ENCODE assay signal across 8 cellular contexts in genomic region chr6:131950767-131951575, GRCh38. TPM values are rescaled to one million over a fixed set of nuclear protein-coding genes. Genes with fewer than 3 reads are reported as not detected.
DNase-seq lines count a peak whose midpoint lies in the region; ATAC-seq, FAIRE-seq and TF ChIP-seq lines count a peak whose summit lies in the region.
"Had no signal": no experiment of that assay in that cellular context is flagged by ENCODE, and none has a peak within 500 bp of the region (broad histone marks: within the 10 kb centered on the region; RNA-seq: fewer than 3 reads in every experiment).

Gene CCN2 (minus strand): TSS chr6:131951372. CDS start chr6:131951172, 200 bp downstream.

- peak within 1 kb of the TSS; percentile 88 for H3K9ac ChIP-seq in adipocyte (ENCODE audit: low read length)
- peak within 1 kb of the TSS; percentile 78 for H3K9ac ChIP-seq in neural progenitor cell

- H3F3A ChIP-seq in neural progenitor cell (ENCODE audit: low read depth): peaks cover 18% of the 10 kb centered on the region

- ATAC-seq in HG03139 (IDR thresholded peaks at IDR 0.05; ENCODE audit: unreplicated experiment): no peak

- peaks cover 40% of the 10 kb centered on the region for H3K4me1 ChIP-seq in adipocyte (ENCODE audit: control insufficient read depth, insufficient read depth, low read length)
- H3K4me1 ChIP-seq in neural progenitor cell: peaks cover 39% of the 10 kb centered on the region

- H3K4me3 ChIP-seq in GM06990 (replicated peaks; ENCODE audit: low read depth, low read length) (peak within 1 kb of the TSS; percentile 31; the same call in 1 of the 2 replicates), adipocyte (ENCODE audit: low read length) (peak within 1 kb of the TSS; percentile 87), neural progenitor cell (peak within 1 kb of the TSS; percentile 87)

- H3K27ac Mint-ChIP-seq in neural progenitor cell: peak within 1 kb of the TSS; percentile 95

- H3K27me3 Mint-ChIP-seq in neural progenitor cell (ENCODE audit: insufficient read depth, low read depth): peaks cover 3% of the 10 kb centered on the region

- peak; percentile 96 for FAIRE-seq in HTR-8/SVneo (lab: Jason Lieb, UNC)
- FAIRE-seq: colon had no signal

- H3K9me3 Mint-ChIP-seq in neural progenitor cell: no peaks in the 10 kb centered on the region

- H3K27ac ChIP-seq in neural progenitor cell: peak within 1 kb of the TSS; percentile 98

- H3K4me2 ChIP-seq in neural progenitor cell: peak within 1 kb of the TSS; percentile 92

- peaks cover 4% of the 10 kb centered on the region for H3K27me3 ChIP-seq in GM06990 (replicated peaks; ENCODE audit: control insufficient read depth, insufficient read depth, low read length)
- no peaks in the 10 kb centered on the region for H3K27me3 ChIP-seq in adipocyte (replicated peaks; ENCODE audit: control insufficient read depth, insufficient read depth, low read length)
- no peaks in the 10 kb centered on the region for H3K27me3 ChIP-seq in neural progenitor cell

- no peak for TF ChIP-seq CTCF in GM06990 (IDR thresholded peaks at IDR 0.05; ENCODE audit: insufficient read depth, low read length, poor library complexity, severe bottlenecking)
- no peak for TF ChIP-seq CTCF in neural progenitor cell (IDR thresholded peaks at IDR 0.05)

- DNase-seq in GM06990 (ENCODE audit: extremely low read depth, insufficient read length): peak; percentile 9
- peak; percentile 95 for DNase-seq in HTR-8/SVneo (ENCODE audit: insufficient read length, low spot score)
- DNase-seq in adipocyte (ENCODE audit: low read depth): peak; percentile 94
- peak; percentile 99 for DNase-seq in glomerular visceral epithelial cell (ENCODE audit: extremely low spot score)
- DNase-seq in neural progenitor cell (ENCODE audit: low spot score): peak; percentile 98
- no peak for DNase-seq in NCI-H1930 (lab: John Stamatoyannopoulos, UW)

- H3K9me3 ChIP-seq in adipocyte (ENCODE audit: control insufficient read depth, low read length) (no peaks in the 10 kb centered on the region), neural progenitor cell (ENCODE audit: low read depth) (no peaks in the 10 kb centered on the region)

- H3K36me3 Mint-ChIP-seq in neural progenitor cell: peaks cover 16% of the 10 kb centered on the region

- peaks cover 24% of the 10 kb centered on the region for H4K20me1 ChIP-seq in neural progenitor cell (ENCODE audit: low read depth)

- no peak within 1 kb of the TSS for H2AFZ ChIP-seq in neural progenitor cell (replicated peaks)

- H3K36me3 ChIP-seq in GM06990 (ENCODE audit: control insufficient read depth, insufficient read depth, low read length): no peaks in the 10 kb centered on the region
- H3K36me3 ChIP-seq in adipocyte (ENCODE audit: control insufficient read depth, insufficient read depth, low read length, severe bottlenecking): no peaks in the 10 kb centered on the region
- no peaks in the 10 kb centered on the region for H3K36me3 ChIP-seq in neural progenitor cell

- H3K79me2 ChIP-seq in neural progenitor cell (ENCODE audit: low read depth): peaks cover 51% of the 10 kb centered on the region

- peaks cover 67% of the 10 kb centered on the region for H3K4me1 Mint-ChIP-seq in neural progenitor cell

- peak within 1 kb of the TSS; percentile 92 for H3K4me3 Mint-ChIP-seq in neural progenitor cell

RNA-seq across cellular contexts. Expression of gene CCN2, which starts in this region (rescaled TPM):
- 46.7 and 54.5 TPM in 2 replicates for total RNA-seq in neural progenitor cell (ENCODE audit: low replicate concordance)

Comparison
In these comparisons a context has a peak if more than half of its experiments do, and no peak if none do; other contexts are left out.
1. DNase-seq: peak in GM06990 (single experiment), HTR-8/SVneo (single experiment), adipocyte (single experiment), glomerular visceral epithelial cell (single experiment) and neural progenitor cell (single experiment); none in NCI-H1930 (0 of 2).
2. H3K4me3 ChIP-seq: peak in every context shown above with its lines; median percentile 87 in adipocyte; 87 in neural progenitor cell; 31 in GM06990.